In the genomic region with DNA sequence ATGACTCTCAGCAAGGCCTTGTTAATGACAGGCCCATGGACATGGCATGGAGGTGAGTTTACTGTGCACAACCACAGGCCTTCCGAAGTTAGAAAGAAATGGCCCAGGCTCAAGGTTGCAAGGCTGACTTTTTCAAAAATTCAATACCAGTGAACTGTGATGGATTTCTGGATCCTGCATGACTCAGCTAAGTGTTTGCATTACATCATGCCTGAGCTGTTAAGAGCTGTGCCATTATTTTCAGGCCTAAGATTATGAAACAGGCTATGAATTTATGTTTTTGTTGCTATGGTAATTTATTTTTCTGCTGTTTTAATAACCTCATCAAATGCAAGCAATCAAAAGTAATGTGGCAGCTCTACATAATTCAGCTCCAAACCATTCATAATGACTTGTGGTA, we compare ENCODE assay signal across 10 cellular contexts.
A peak's percentile ranks its signal among the peaks of the same experiment; 100 is the strongest.
DNase-seq lines count a peak whose midpoint lies in the region; ATAC-seq and TF ChIP-seq lines count a peak whose summit lies in the region.
"Had no signal": no experiment of that assay in that cellular context is flagged by ENCODE, and none has a peak within 500 bp of the region (broad histone marks: within the 10 kb centered on the region; RNA-seq: fewer than 3 reads in every experiment).

No MANE protein-coding gene starts in this region.

- no peaks in the 10 kb centered on the region for H3K9me3 ChIP-seq in body of pancreas
- H3K9me3 ChIP-seq in naive thymus-derived CD4-positive, alpha-beta T cell (ENCODE audit: control insufficient read depth in 2 of 3, low read length in 3 of 3): no peaks in the 10 kb centered on the region

- H3K27me3 Mint-ChIP-seq in HFFc6 (ENCODE audit: insufficient read depth): no peaks in the 10 kb centered on the region
- H3K27me3 Mint-ChIP-seq in naive thymus-derived CD4-positive, alpha-beta T cell: peaks cover 0 to 4% (median 0%) of the 10 kb centered on the region in 5 donors

- no peak overlapping the region for H3K4me3 Mint-ChIP-seq in HFFc6
- no peak overlapping the region for H3K4me3 Mint-ChIP-seq in naive thymus-derived CD4-positive, alpha-beta T cell
- H3K4me3 Mint-ChIP-seq: CD8-positive, alpha-beta memory T cell; nephron progenitor cell had no signal

- H3K4me1 ChIP-seq in body of pancreas: no peaks in the 10 kb centered on the region
- H3K4me1 ChIP-seq in naive thymus-derived CD4-positive, alpha-beta T cell (ENCODE audit: control insufficient read depth in 2 of 2, insufficient read depth in 2 of 2, low read length in 2 of 2): no peaks in the 10 kb centered on the region

- H3K27ac Mint-ChIP-seq in HFFc6: peak overlapping the region; percentile 36; the same call in 1 of the 2 replicates
- no peak overlapping the region for H3K27ac Mint-ChIP-seq in naive thymus-derived CD4-positive, alpha-beta T cell
- H3K27ac Mint-ChIP-seq: CD8-positive, alpha-beta memory T cell; nephron progenitor cell had no signal

- no peak for TF ChIP-seq POLR2A in body of pancreas (IDR thresholded peaks at IDR 0.05)

- 0 to 20% methylated on average over 1 of the region's 1 CpG for WGBS in body of pancreas, 2 donors

- no peaks in the 10 kb centered on the region for H3K27me3 ChIP-seq in body of pancreas
- no peaks in the 10 kb centered on the region for H3K27me3 ChIP-seq in naive thymus-derived CD4-positive, alpha-beta T cell (ENCODE audit: control insufficient read depth in 2 of 2, insufficient read depth in 2 of 2, low read length in 2 of 2)

- intact Hi-C loops in body of pancreas (cut with DNase I): no loop called here
- intact Hi-C loops in naive thymus-derived CD4-positive, alpha-beta T cell (cut with micrococcal nuclease): no loop called here

- no peak overlapping the region for H3K4me3 ChIP-seq in body of pancreas
- no peak overlapping the region for H3K4me3 ChIP-seq in naive thymus-derived CD4-positive, alpha-beta T cell (ENCODE audit: low read length)

- H3K4me1 Mint-ChIP-seq in HFFc6 (ENCODE audit: low read depth): no peaks in the 10 kb centered on the region
- no peaks in the 10 kb centered on the region for H3K4me1 Mint-ChIP-seq in naive thymus-derived CD4-positive, alpha-beta T cell
- H3K4me1 Mint-ChIP-seq: CD8-positive, alpha-beta memory T cell had no signal

- no peak overlapping the region for H3K27ac ChIP-seq in body of pancreas
- H3K27ac ChIP-seq in naive thymus-derived CD4-positive, alpha-beta T cell (ENCODE audit: low read depth, low read length): no peak overlapping the region

- ATAC-seq in body of pancreas: peak; percentile 83
- ATAC-seq in left lobe of liver: peak; percentile 24
- no peak for ATAC-seq in HG02642 (IDR thresholded peaks at IDR 0.05; ENCODE audit: poor library complexity, unreplicated experiment)
- no peak for ATAC-seq in naive thymus-derived CD4-positive, alpha-beta T cell

- peaks cover 38% of the 10 kb centered on the region for H3K9me3 Mint-ChIP-seq in HFFc6
- peaks cover 0 to 17% (median 3%) of the 10 kb centered on the region in 11 donors for H3K9me3 Mint-ChIP-seq in naive thymus-derived CD4-positive, alpha-beta T cell
- H3K9me3 Mint-ChIP-seq: nephron progenitor cell had no signal

- DNase-seq in A172 (ENCODE audit: low spot score): peak; percentile 62
- DNase-seq in HFFc6: peak; percentile 31
- peak; percentile 10 to 24 (median 17) for DNase-seq in body of pancreas
- DNase-seq in left lobe of liver (ENCODE audit: low spot score): no peak
- no peak for DNase-seq in NCI-H146 (lab: John Stamatoyannopoulos, UW)
- no peak for DNase-seq in stimulated activated CD4-positive, alpha-beta T cell treated with anti-CD3 and anti-CD28 coated beads, Interleukin-4, amount 100 ng/mL, for 4 hours
- DNase-seq in naive thymus-derived CD4-positive, alpha-beta T cell: no peak
- DNase-seq: CD8-positive, alpha-beta memory T cell; nephron progenitor cell had no signal

- no peaks in the 10 kb centered on the region for H3K36me3 ChIP-seq in body of pancreas (replicated peaks in 1 of 2; ENCODE audit: insufficient read depth in 1 of 2, low read depth in 2 of 2)
- H3K36me3 ChIP-seq in naive thymus-derived CD4-positive, alpha-beta T cell (ENCODE audit: control insufficient read depth in 2 of 3, insufficient read depth in 3 of 3, low read length in 3 of 3): no peaks in the 10 kb centered on the region

- no peak for TF ChIP-seq CTCF in HFFc6 (IDR thresholded peaks at IDR 0.05)
- no peak for TF ChIP-seq CTCF in body of pancreas (IDR thresholded peaks at IDR 0.05)

- CTCF ChIA-PET in naive thymus-derived CD4-positive, alpha-beta T cell (lab: Charles Lee): no interaction called here

- POLR2A ChIA-PET in naive thymus-derived CD4-positive, alpha-beta T cell (lab: Charles Lee): no interaction called here

- no peaks in the 10 kb centered on the region for H3K36me3 Mint-ChIP-seq in HFFc6 (ENCODE audit: low read depth)
- H3K36me3 Mint-ChIP-seq in naive thymus-derived CD4-positive, alpha-beta T cell: peaks cover 0 to 3% (median 0%) of the 10 kb centered on the region in 5 donors
- H3K36me3 Mint-ChIP-seq: CD8-positive, alpha-beta memory T cell had no signal

Comparison
In these comparisons a context has a peak if more than half of its experiments do, and no peak if none do; other contexts are left out.
1. DNase-seq: peak in A172 (single experiment), HFFc6 (single experiment) and body of pancreas (4 of 4); none in left lobe of liver (single experiment), NCI-H146 (single experiment), stimulated activated CD4-positive, alpha-beta T cell treated with anti-CD3 and anti-CD28 coated beads, Interleukin-4, amount 100 ng/mL, for 4 hours (0 of 2) and naive thymus-derived CD4-positive, alpha-beta T cell (0 of 9).
2. ATAC-seq: peak in body of pancreas (single experiment) and left lobe of liver (single experiment); none in HG02642 (single experiment) and naive thymus-derived CD4-positive, alpha-beta T cell (single experiment).